8 cellular contexts compared by ENCODE assay signal in the genomic region with DNA sequence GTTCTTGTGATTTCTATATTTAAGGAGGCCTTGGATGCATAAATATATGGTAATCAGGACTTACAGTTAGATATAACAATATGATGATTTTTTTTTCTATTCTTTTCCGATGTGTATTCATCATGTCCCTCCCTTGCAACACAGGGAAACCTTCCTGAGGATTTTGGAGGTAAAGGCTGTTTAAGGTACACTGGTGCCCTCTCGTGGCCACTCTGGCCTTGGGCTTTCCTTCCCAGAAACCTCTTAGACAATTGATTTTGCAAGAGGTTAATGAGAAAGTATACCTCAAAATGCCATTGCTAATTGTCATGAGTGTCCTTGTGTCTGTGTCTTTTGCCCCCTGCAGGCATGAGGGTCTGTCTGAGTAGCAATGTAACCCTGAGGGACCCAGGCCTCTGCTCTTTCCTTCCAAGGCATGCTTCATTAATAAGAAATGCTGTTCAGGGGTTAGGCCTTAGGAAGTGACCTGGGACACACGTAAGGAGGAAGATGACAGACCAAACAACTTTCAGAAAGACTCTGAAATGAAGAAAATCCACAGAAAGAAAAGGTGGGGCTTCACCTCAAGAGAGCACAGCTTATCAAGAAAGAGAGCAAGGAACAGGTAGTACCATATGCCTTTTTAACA.
A peak's percentile ranks its signal among the peaks of the same experiment; 100 is the strongest.
DNase-seq lines count a peak whose midpoint lies in the region; ATAC-seq and TF ChIP-seq lines count a peak whose summit lies in the region.

No MANE protein-coding gene starts in this region.

- no peaks in the 10 kb centered on the region for H3K4me1 Mint-ChIP-seq in CD4-positive, CD25-positive, alpha-beta regulatory T cell
- no peaks in the 10 kb centered on the region for H3K4me1 Mint-ChIP-seq in activated CD4-positive, alpha-beta T cell treated with anti-CD3 and anti-CD28 coated beads, Interleukin-2, amount 10 ng/mL, durations not matched to agents 7 days and 5 days

- no peaks in the 10 kb centered on the region for H3K27me3 ChIP-seq in CD4-positive, CD25-positive, alpha-beta regulatory T cell (ENCODE audit: control insufficient read depth, insufficient read depth, low read length)
- H3K27me3 ChIP-seq in H7 (ENCODE audit: control insufficient read depth, insufficient read depth, low read length) (no peaks in the 10 kb centered on the region), esophagus (ENCODE audit: control insufficient read depth in 1 of 2, insufficient read depth in 2 of 2, low read length in 2 of 2) (no peaks in the 10 kb centered on the region), tibial artery (no peaks in the 10 kb centered on the region)

- H3K27ac Mint-ChIP-seq in CD4-positive, CD25-positive, alpha-beta regulatory T cell, result no peak overlapping the region
- H3K27ac Mint-ChIP-seq in activated CD4-positive, alpha-beta T cell treated with anti-CD3 and anti-CD28 coated beads, Interleukin-2, amount 10 ng/mL, durations not matched to agents 7 days and 5 days, result no peak overlapping the region

- ATAC-seq in CD4-positive, CD25-positive, alpha-beta regulatory T cell (ENCODE audit: low read depth in 2 of 2), result no peak
- no peak for ATAC-seq in GM19324 (IDR thresholded peaks at IDR 0.05; ENCODE audit: low FRiP score, unreplicated experiment)

- no peaks in the 10 kb centered on the region for H3K36me3 Mint-ChIP-seq in CD4-positive, CD25-positive, alpha-beta regulatory T cell
- H3K36me3 Mint-ChIP-seq in activated CD4-positive, alpha-beta T cell treated with anti-CD3 and anti-CD28 coated beads, Interleukin-2, amount 10 ng/mL, durations not matched to agents 7 days and 5 days (ENCODE audit: low read depth), result no peaks in the 10 kb centered on the region

- peak in 2 of 3 donors; percentile 6 to 54 for DNase-seq in CD4-positive, CD25-positive, alpha-beta regulatory T cell
- peak; percentile 56 for DNase-seq in H7
- DNase-seq in NCI-H2196 treated with DMSO at 0.1 percent for 48 hours (lab: John Stamatoyannopoulos, UW; ENCODE audit: unreplicated experiment), result peak; percentile 60
- DNase-seq in activated CD4-positive, alpha-beta T cell treated with anti-CD3 and anti-CD28 coated beads, Interleukin-2, amount 10 ng/mL, durations not matched to agents 7 days and 5 days, result peak; percentile 47
- peak; percentile 84 for DNase-seq in myocyte (ENCODE audit: low read depth)
- DNase-seq in tibial artery, result peak; percentile 49 to 71

- intact Hi-C loops in tibial artery (cut with DNase I; ENCODE audit: low total_unique reads), result no loop called here

- WGBS in esophagus, 2 donors, result 13 to 17% methylated on average over 3 of the region's 3 CpGs

- no peaks in the 10 kb centered on the region for H3K4me1 ChIP-seq in CD4-positive, CD25-positive, alpha-beta regulatory T cell (ENCODE audit: control insufficient read depth, insufficient read depth, low read length, poor library complexity, severe bottlenecking)
- no peaks in the 10 kb centered on the region for H3K4me1 ChIP-seq in esophagus (ENCODE audit: control insufficient read depth in 2 of 2, insufficient read depth in 2 of 2, low read length in 1 of 2)
- H3K4me1 ChIP-seq in tibial artery, result no peaks in the 10 kb centered on the region

- TF ChIP-seq CTCF in tibial artery (IDR thresholded peaks at IDR 0.05), result peak; percentile 46 to 63

- H3K4me3 ChIP-seq in CD4-positive, CD25-positive, alpha-beta regulatory T cell (ENCODE audit: low read depth, low read length), result no peak overlapping the region
- no peak overlapping the region for H3K4me3 ChIP-seq in H7 (ENCODE audit: insufficient read depth, low read depth, low read length)
- H3K4me3 ChIP-seq in esophagus (ENCODE audit: low read depth in 1 of 2, low read length in 2 of 2), result no peak overlapping the region
- H3K4me3 ChIP-seq in tibial artery, result no peak overlapping the region

- H3K36me3 ChIP-seq in CD4-positive, CD25-positive, alpha-beta regulatory T cell (ENCODE audit: control insufficient read depth, insufficient read depth, low read length), result no peaks in the 10 kb centered on the region
- H3K36me3 ChIP-seq in H7 (replicated peaks; ENCODE audit: control insufficient read depth, insufficient read depth, low read length) (no peaks in the 10 kb centered on the region), esophagus (ENCODE audit: control insufficient read depth in 2 of 2, insufficient read depth in 2 of 2, low read length in 1 of 2) (no peaks in the 10 kb centered on the region), tibial artery (no peaks in the 10 kb centered on the region)

- POLR2A ChIA-PET in activated CD4-positive, alpha-beta T cell treated with anti-CD3 and anti-CD28 coated beads, Interleukin-2, amount 10 ng/mL, durations not matched to agents 7 days and 5 days (lab: Charles Lee), result no interaction called here

- H3K27ac ChIP-seq in CD4-positive, CD25-positive, alpha-beta regulatory T cell (ENCODE audit: insufficient read depth, low read length, poor library complexity, severe bottlenecking), result no peak overlapping the region
- H3K27ac ChIP-seq in esophagus (ENCODE audit: low read depth in 2 of 2, low read length in 1 of 2) (peak overlapping the region; percentile 27 to 45), tibial artery (no peak overlapping the region)

- H3K27me3 Mint-ChIP-seq in CD4-positive, CD25-positive, alpha-beta regulatory T cell, result peaks cover 5% of the 10 kb centered on the region
- peaks cover 7% of the 10 kb centered on the region for H3K27me3 Mint-ChIP-seq in activated CD4-positive, alpha-beta T cell treated with anti-CD3 and anti-CD28 coated beads, Interleukin-2, amount 10 ng/mL, durations not matched to agents 7 days and 5 days

- CTCF ChIA-PET in activated CD4-positive, alpha-beta T cell treated with anti-CD3 and anti-CD28 coated beads, Interleukin-2, amount 10 ng/mL, durations not matched to agents 7 days and 5 days (lab: Charles Lee), result interaction anchor here (0.9 kb wide), 1 partner anchor 1101 kb away, joined by 4 read pairs; no protein-coding TSS in a partner anchor

- peaks cover 0 to 1% (median 0%) of the 10 kb centered on the region in 7 donors for H3K9me3 Mint-ChIP-seq in CD4-positive, CD25-positive, alpha-beta regulatory T cell
- no peaks in the 10 kb centered on the region for H3K9me3 Mint-ChIP-seq in activated CD4-positive, alpha-beta T cell treated with anti-CD3 and anti-CD28 coated beads, Interleukin-2, amount 10 ng/mL, durations not matched to agents 7 days and 5 days

- no peak overlapping the region for H3K4me3 Mint-ChIP-seq in CD4-positive, CD25-positive, alpha-beta regulatory T cell
- no peak overlapping the region for H3K4me3 Mint-ChIP-seq in activated CD4-positive, alpha-beta T cell treated with anti-CD3 and anti-CD28 coated beads, Interleukin-2, amount 10 ng/mL, durations not matched to agents 7 days and 5 days

- no peaks in the 10 kb centered on the region for H3K9me3 ChIP-seq in CD4-positive, CD25-positive, alpha-beta regulatory T cell (ENCODE audit: control insufficient read depth in 2 of 2, low read length in 2 of 2)
- no peaks in the 10 kb centered on the region for H3K9me3 ChIP-seq in esophagus (ENCODE audit: control insufficient read depth in 2 of 2, insufficient read depth in 1 of 2, low read depth in 1 of 2, low read length in 1 of 2)
- no peaks in the 10 kb centered on the region for H3K9me3 ChIP-seq in tibial artery

Comparison
In these comparisons a context has a peak if more than half of its experiments do, and no peak if none do; other contexts are left out.
1. DNase-seq: peak in every context shown above with its lines; median percentile 84 in myocyte; 60 in NCI-H2196 treated with DMSO at 0.1 percent for 48 hours; 60 in tibial artery; 56 in H7; 47 in activated CD4-positive, alpha-beta T cell treated with anti-CD3 and anti-CD28 coated beads, Interleukin-2, amount 10 ng/mL, durations not matched to agents 7 days and 5 days; 30 in CD4-positive, CD25-positive, alpha-beta regulatory T cell.
2. H3K27ac ChIP-seq: peak in esophagus (2 of 2); none in CD4-positive, CD25-positive, alpha-beta regulatory T cell (single experiment) and tibial artery (0 of 2).